8 cellular contexts compared by ENCODE assay signal in genomic region chr11:63537293-63538101, GRCh38. TPM values are rescaled to one million over a fixed set of nuclear protein-coding genes. Genes with fewer than 3 reads are reported as not detected.
DNase-seq lines count a peak whose midpoint lies in the region; ATAC-seq and TF ChIP-seq lines count a peak whose summit lies in the region.

No MANE protein-coding gene starts in this region.

- H3K36me3 Mint-ChIP-seq in T-cell: peaks cover 15% of the 10 kb centered on the region
- no peaks in the 10 kb centered on the region for H3K36me3 Mint-ChIP-seq in natural killer cell

- intact Hi-C loops in natural killer cell (cut with micrococcal nuclease): loop anchor here (5.0 kb wide), 1 partner anchor 75 kb away; the partner anchor contains the start of gene PLAAT3

- CTCF ChIA-PET in T-cell (lab: Charles Lee): interaction anchor here (0.6 to 1.8 kb wide), 7 partner anchors 13 to 67 kb away, joined by 3 to 10 read pairs (median 3); no protein-coding TSS in a partner anchor

- TF ChIP-seq CTCF in natural killer cell (IDR thresholded peaks at IDR 0.05): no peak

- H3K27ac Mint-ChIP-seq in T-cell: peak overlapping the region; percentile 98 to 99
- peak overlapping the region; percentile 93 to 97 for H3K27ac Mint-ChIP-seq in natural killer cell

- DNase-seq in T-cell (no peak), natural killer cell (no peak), T1000 (lab: John Stamatoyannopoulos, UW) (no peak), NCI-H510A treated with DMSO at 0.1 percent for 48 hours (lab: John Stamatoyannopoulos, UW) (no peak), NCI-H748 (lab: John Stamatoyannopoulos, UW; ENCODE audit: unreplicated experiment) (no peak), NCI-H345 (lab: John Stamatoyannopoulos, UW) (no peak)

- ATAC-seq in GM19395 (IDR thresholded peaks at IDR 0.05; ENCODE audit: unreplicated experiment) (peak; percentile 3), T-cell (replicated peaks in 1 of 4) (peak; percentile 41 to 52 (median 46)), esophagus mucosa (peak; percentile 54), natural killer cell (peak in 2 of 3 donors; percentile 0 to 6)

- H3K4me3 Mint-ChIP-seq in T-cell (peak overlapping the region; percentile 87 to 92 (median 91)), natural killer cell (peak overlapping the region; percentile 96)

- H3K9me3 Mint-ChIP-seq in T-cell: no peaks in the 10 kb centered on the region
- H3K9me3 Mint-ChIP-seq in natural killer cell: no peaks in the 10 kb centered on the region

- H3K4me1 Mint-ChIP-seq in T-cell: peaks cover 85 to 89% (median 88%) of the 10 kb centered on the region in 3 donors
- H3K4me1 Mint-ChIP-seq in natural killer cell: peaks cover 85 to 90% of the 10 kb centered on the region in 2 donors

- POLR2A ChIA-PET in T-cell (lab: Charles Lee): interaction anchor here (0.9 to 2.4 kb wide), 5 partner anchors 14 to 46 kb away, joined by 3 to 20 read pairs (median 4); no protein-coding TSS in a partner anchor

- H3K27me3 Mint-ChIP-seq in T-cell (no peaks in the 10 kb centered on the region), natural killer cell (ENCODE audit: low read depth in 2 of 2) (no peaks in the 10 kb centered on the region)

RNA-seq across cellular contexts. Expression of gene PLAAT4, which starts 0.9 kb away (rescaled TPM):
- total RNA-seq in T-cell (100 to 1,000 TPM in 4 of 5 donors, 10 to 100 TPM in 1; 90.2 to 144 (median 126) TPM), esophagus mucosa (5.5 TPM), natural killer cell (100 to 1,000 TPM; 204 to 215 (median 210) TPM)

RNA-seq across cellular contexts. Expression of gene PLAAT2, which starts 25.7 kb away (rescaled TPM):
- total RNA-seq in T-cell: under 1 TPM in 2 of 5 donors, not detected in 3; 0.51 to 0.53 TPM
- 0.84 TPM for total RNA-seq in esophagus mucosa
- total RNA-seq in natural killer cell: 1 to 10 TPM; 1.6 to 5.6 (median 4.6) TPM

RNA-seq across cellular contexts. Expression of gene LGALS12, which starts 31.6 kb away (rescaled TPM):
- not detected for total RNA-seq in T-cell
- not detected for total RNA-seq in esophagus mucosa
- 1 to 10 TPM in 1 of 3 donors, under 1 TPM in 2; 0.23 to 1.8 (median 0.38) TPM for total RNA-seq in natural killer cell

RNA-seq across cellular contexts. Expression of gene PLAAT5, which starts 46.5 kb away (rescaled TPM):
- under 1 TPM in 3 of 5 donors, not detected in 2; 0.16 to 0.32 (median 0.23) TPM for total RNA-seq in T-cell
- total RNA-seq in esophagus mucosa: 0.16 TPM
- 1 to 10 TPM in 1 of 3 donors, under 1 TPM in 2; 0.59 to 3.0 (median 0.95) TPM for total RNA-seq in natural killer cell

Comparison
In these comparisons a context has a peak if more than half of its experiments do, and no peak if none do; other contexts are left out.
1. ATAC-seq: peak in every context shown above with its lines; median percentile 54 in esophagus mucosa; 46 in T-cell; 3 in GM19395; 3 in natural killer cell.
2. RNA of gene PLAAT4, which starts 0.9 kb away (total RNA-seq): 204 to 215 TPM in natural killer cell and 90.2 to 144 TPM in T-cell; 5.5 TPM in esophagus mucosa (single experiment); every median in the first group is over 10 times any median in the second.